In genomic region chr1:193661385-193661784, GRCh38 we compare ENCODE assay signal across 25 cellular contexts.
"Had no signal": no experiment of that assay in that cellular context is flagged by ENCODE, and none has a peak within 500 bp of the region (broad histone marks: within the 10 kb centered on the region; RNA-seq: fewer than 3 reads in every experiment).

No MANE protein-coding gene starts in this region.

- H3K27ac ChIP-seq: neutrophil, pancreas, prostate gland, right lobe of liver, sigmoid colon, stomach, tibial artery, transverse colon, upper lobe of right lung, uterus had no signal

- ATAC-seq: naive thymus-derived CD8-positive, alpha-beta T cell; natural killer cell treated with Interleukin-12 subunit alpha and Interleukin-12 subunit beta and Interleukin-15 and Interleukin-18, amount 100 ng/mL, for 72 hours; pancreas; right cardiac atrium; right lobe of liver; stimulated activated effector memory CD8-positive, alpha-beta T cell treated with anti-CD3 and anti-CD28 coated beads, Interleukin-12 subunit alpha, Interleukin-12 subunit beta, amount 100 ng/mL, for 72 hours; stimulated activated naive B cell treated with anti-CD40 and anti-IgM and Interleukin-4, amounts not matched to agents 10 μg/mL and 1 μg/mL and 100 μg/mL, for 72 hours; upper lobe of right lung had no signal

- H3K4me3 ChIP-seq: pancreas, prostate gland, right lobe of liver, sigmoid colon, stomach, thoracic aorta, tibial artery, transverse colon, upper lobe of right lung, uterus had no signal

- DNase-seq: naive thymus-derived CD8-positive, alpha-beta T cell; nephron progenitor cell; nucleus accumbens; pancreas; retina; right cardiac atrium; right lobe of liver; sigmoid colon; small intestine; stimulated activated CD4-positive, alpha-beta T cell treated with anti-CD3 and anti-CD28 coated beads, Interleukin-15, amount 100 ng/mL, for 24 hours; stimulated activated CD4-positive, alpha-beta T cell treated with anti-CD3 and anti-CD28 coated beads, Interleukin-2, amount 100 ng/mL, for 24 hours; stimulated activated CD4-positive, alpha-beta T cell treated with anti-CD3 and anti-CD28 coated beads, Interleukin-2, amount 100 ng/mL, for 48 hours; stimulated activated CD4-positive, alpha-beta T cell treated with anti-CD3 and anti-CD28 coated beads, Interleukin-4, amount 100 ng/mL, for 24 hours; stimulated activated naive B cell treated with anti-CD40 and anti-IgM and Interleukin-4, amounts not matched to agents 10 μg/mL and 1 μg/mL and 100 μg/mL, for 72 hours; stimulated activated naive CD4-positive, alpha-beta T cell treated with Interleukin-2 at 50 U/mL for 16 hours; stomach; tibial artery; transverse colon; upper lobe of right lung; uterus had no signal

- H3K36me3 ChIP-seq: neutrophil, pancreas, prostate gland, right lobe of liver, sigmoid colon, stomach, thoracic aorta, tibial artery, transverse colon, upper lobe of right lung, uterus had no signal

- H3K9me3 ChIP-seq: neutrophil, pancreas, prostate gland, right lobe of liver, sigmoid colon, stomach, thoracic aorta, tibial artery, transverse colon, upper lobe of right lung, uterus had no signal

- H3K27me3 ChIP-seq: neutrophil, pancreas, right lobe of liver, sigmoid colon, stomach, tibial artery, transverse colon, upper lobe of right lung, uterus had no signal

- H3K4me1 ChIP-seq: pancreas, prostate gland, right lobe of liver, uterus had no signal
